In genomic region chr12:115103884-115104883, GRCh38 we compare ENCODE assay signal across 1 cellular context.
A peak's percentile ranks its signal among the peaks of the same experiment; 100 is the strongest.
TF ChIP-seq lines count a peak whose summit lies in the region.

No MANE protein-coding gene starts in this region.

TF ChIP-seq in K562, 482 proteins besides CTCF, POLR2A, EP300 and RAD21 (continued from another document and continues in another):
- TF ChIP-seq, protein P1, sequence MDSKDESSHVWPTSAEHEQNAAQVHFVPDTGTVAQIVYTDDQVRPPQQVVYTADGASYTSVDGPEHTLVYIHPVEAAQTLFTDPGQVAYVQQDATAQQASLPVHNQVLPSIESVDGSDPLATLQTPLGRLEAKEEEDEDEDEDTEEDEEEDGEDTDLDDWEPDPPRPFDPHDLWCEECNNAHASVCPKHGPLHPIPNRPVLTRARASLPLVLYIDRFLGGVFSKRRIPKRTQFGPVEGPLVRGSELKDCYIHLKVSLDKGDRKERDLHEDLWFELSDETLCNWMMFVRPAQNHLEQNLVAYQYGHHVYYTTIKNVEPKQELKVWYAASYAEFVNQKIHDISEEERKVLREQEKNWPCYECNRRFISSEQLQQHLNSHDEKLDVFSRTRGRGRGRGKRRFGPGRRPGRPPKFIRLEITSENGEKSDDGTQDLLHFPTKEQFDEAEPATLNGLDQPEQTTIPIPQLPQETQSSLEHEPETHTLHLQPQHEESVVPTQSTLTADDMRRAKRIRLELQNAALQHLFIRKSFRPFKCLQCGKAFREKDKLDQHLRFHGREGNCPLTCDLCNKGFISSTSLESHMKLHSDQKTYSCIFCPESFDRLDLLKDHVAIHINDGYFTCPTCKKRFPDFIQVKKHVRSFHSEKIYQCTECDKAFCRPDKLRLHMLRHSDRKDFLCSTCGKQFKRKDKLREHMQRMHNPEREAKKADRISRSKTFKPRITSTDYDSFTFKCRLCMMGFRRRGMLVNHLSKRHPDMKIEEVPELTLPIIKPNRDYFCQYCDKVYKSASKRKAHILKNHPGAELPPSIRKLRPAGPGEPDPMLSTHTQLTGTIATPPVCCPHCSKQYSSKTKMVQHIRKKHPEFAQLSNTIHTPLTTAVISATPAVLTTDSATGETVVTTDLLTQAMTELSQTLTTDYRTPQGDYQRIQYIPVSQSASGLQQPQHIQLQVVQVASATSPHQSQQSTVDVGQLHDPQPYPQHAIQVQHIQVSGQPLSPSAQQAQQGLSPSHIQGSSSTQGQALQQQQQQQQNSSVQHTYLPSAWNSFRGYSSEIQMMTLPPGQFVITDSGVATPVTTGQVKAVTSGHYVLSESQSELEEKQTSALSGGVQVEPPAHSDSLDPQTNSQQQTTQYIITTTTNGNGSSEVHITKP (IDR thresholded peaks at IDR 0.05; ENCODE audit: partially characterized antibody) = no peak
- no peak for TF ChIP-seq RNF2 (IDR thresholded peaks at IDR 0.05)
- TF ChIP-seq BACH1 (tag; IDR thresholded peaks at IDR 0.05) = peak; percentile 83
- TF ChIP-seq, protein P2, sequence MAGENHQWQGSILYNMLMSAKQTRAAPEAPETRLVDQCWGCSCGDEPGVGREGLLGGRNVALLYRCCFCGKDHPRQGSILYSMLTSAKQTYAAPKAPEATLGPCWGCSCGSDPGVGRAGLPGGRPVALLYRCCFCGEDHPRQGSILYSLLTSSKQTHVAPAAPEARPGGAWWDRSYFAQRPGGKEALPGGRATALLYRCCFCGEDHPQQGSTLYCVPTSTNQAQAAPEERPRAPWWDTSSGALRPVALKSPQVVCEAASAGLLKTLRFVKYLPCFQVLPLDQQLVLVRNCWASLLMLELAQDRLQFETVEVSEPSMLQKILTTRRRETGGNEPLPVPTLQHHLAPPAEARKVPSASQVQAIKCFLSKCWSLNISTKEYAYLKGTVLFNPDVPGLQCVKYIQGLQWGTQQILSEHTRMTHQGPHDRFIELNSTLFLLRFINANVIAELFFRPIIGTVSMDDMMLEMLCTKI (IDR thresholded peaks at IDR 0.05; ENCODE audit: partially characterized antibody) = no peak
- TF ChIP-seq, protein P3, sequence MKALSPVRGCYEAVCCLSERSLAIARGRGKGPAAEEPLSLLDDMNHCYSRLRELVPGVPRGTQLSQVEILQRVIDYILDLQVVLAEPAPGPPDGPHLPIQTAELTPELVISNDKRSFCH (CRISPR knock-in tag; IDR thresholded peaks at IDR 0.05) = no peak
- TF ChIP-seq, protein P3 (tag; IDR thresholded peaks at IDR 0.05) = no peak
- TF ChIP-seq HLTF (IDR thresholded peaks at IDR 0.05) = no peak
- TF ChIP-seq KLF6 (CRISPR knock-in tag; IDR thresholded peaks at IDR 0.05; ENCODE audit: borderline replicate concordance) = no peak
- no peak for TF ChIP-seq CAMTA2 (CRISPR knock-in tag; conservative IDR thresholded peaks at IDR 0.05)
- TF ChIP-seq RBM25 (IDR thresholded peaks at IDR 0.05; ENCODE audit: low read depth, low read length, severe bottlenecking) = no peak
- no peak for TF ChIP-seq NFE2L1 (tag; IDR thresholded peaks at IDR 0.05; ENCODE audit: borderline replicate concordance, low read depth)
- TF ChIP-seq FOS (IDR thresholded peaks at IDR 0.05; ENCODE audit: extremely low read depth, insufficient read length) = no peak
- no peak for TF ChIP-seq ZNF165 (CRISPR knock-in tag; IDR thresholded peaks at IDR 0.05; ENCODE audit: borderline replicate concordance)
- TF ChIP-seq BCOR (IDR thresholded peaks at IDR 0.05) = no peak
- no peak for TF ChIP-seq TSC22D4 (tag; IDR thresholded peaks at IDR 0.05)
- TF ChIP-seq HDAC3 (IDR thresholded peaks at IDR 0.05; ENCODE audit: borderline replicate concordance, partially characterized antibody) = no peak
- TF ChIP-seq ZNF644 (tag; IDR thresholded peaks at IDR 0.05; ENCODE audit: low read depth) = no peak
- no peak for TF ChIP-seq KAT8 (IDR thresholded peaks at IDR 0.05; ENCODE audit: low read depth)
- TF ChIP-seq, protein P4, sequence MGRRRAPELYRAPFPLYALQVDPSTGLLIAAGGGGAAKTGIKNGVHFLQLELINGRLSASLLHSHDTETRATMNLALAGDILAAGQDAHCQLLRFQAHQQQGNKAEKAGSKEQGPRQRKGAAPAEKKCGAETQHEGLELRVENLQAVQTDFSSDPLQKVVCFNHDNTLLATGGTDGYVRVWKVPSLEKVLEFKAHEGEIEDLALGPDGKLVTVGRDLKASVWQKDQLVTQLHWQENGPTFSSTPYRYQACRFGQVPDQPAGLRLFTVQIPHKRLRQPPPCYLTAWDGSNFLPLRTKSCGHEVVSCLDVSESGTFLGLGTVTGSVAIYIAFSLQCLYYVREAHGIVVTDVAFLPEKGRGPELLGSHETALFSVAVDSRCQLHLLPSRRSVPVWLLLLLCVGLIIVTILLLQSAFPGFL (CRISPR knock-in tag; IDR thresholded peaks at IDR 0.05) = no peak
- no peak for TF ChIP-seq DNMT1 (IDR thresholded peaks at IDR 0.05)
- TF ChIP-seq SMARCC2 (IDR thresholded peaks at IDR 0.05; ENCODE audit: low read depth) = no peak
- TF ChIP-seq ZNF263 (CRISPR knock-in tag; IDR thresholded peaks at IDR 0.05; ENCODE audit: borderline replicate concordance) = no peak
- no peak for TF ChIP-seq ZNF23 (CRISPR knock-in tag; IDR thresholded peaks at IDR 0.05)
- TF ChIP-seq FOXM1 (IDR thresholded peaks at IDR 0.05; ENCODE audit: low read depth) = no peak
- no peak for TF ChIP-seq FOXM1 (CRISPR knock-in tag; IDR thresholded peaks at IDR 0.05; ENCODE audit: low read depth)
- no peak for TF ChIP-seq MTA3 (IDR thresholded peaks at IDR 0.05; ENCODE audit: borderline replicate concordance)
- TF ChIP-seq ZNF395 (CRISPR knock-in tag; IDR thresholded peaks at IDR 0.05) = peak; percentile 67
- no peak for TF ChIP-seq ZNF79 (CRISPR knock-in tag; IDR thresholded peaks at IDR 0.05; ENCODE audit: low read depth)
- no peak for TF ChIP-seq XRCC3 (IDR thresholded peaks at IDR 0.05)
- no peak for TF ChIP-seq ATF2 (CRISPR knock-in tag; IDR thresholded peaks at IDR 0.05)
- peak; percentile 81 for TF ChIP-seq ZKSCAN8 (CRISPR knock-in tag; IDR thresholded peaks at IDR 0.05)
- TF ChIP-seq CHD1 (IDR thresholded peaks at IDR 0.05; ENCODE audit: low read length) = no peak
- TF ChIP-seq FIP1L1 (IDR thresholded peaks at IDR 0.05; ENCODE audit: low read depth, low read length, poor library complexity, severe bottlenecking) = no peak
- TF ChIP-seq PTBP1 (IDR thresholded peaks at IDR 0.05; ENCODE audit: low read depth, low read length) = no peak
- no peak for TF ChIP-seq FUS (optimal IDR thresholded peaks at IDR 0.05; ENCODE audit: low read depth, low read length)
- no peak; the same call in 1 of the 2 replicates for TF ChIP-seq TOE1 (IDR thresholded peaks at IDR 0.05; ENCODE audit: borderline replicate concordance)
- TF ChIP-seq TOE1 (CRISPR knock-in tag; IDR thresholded peaks at IDR 0.05; ENCODE audit: borderline replicate concordance, low read depth) = no peak
- TF ChIP-seq, protein P5, sequence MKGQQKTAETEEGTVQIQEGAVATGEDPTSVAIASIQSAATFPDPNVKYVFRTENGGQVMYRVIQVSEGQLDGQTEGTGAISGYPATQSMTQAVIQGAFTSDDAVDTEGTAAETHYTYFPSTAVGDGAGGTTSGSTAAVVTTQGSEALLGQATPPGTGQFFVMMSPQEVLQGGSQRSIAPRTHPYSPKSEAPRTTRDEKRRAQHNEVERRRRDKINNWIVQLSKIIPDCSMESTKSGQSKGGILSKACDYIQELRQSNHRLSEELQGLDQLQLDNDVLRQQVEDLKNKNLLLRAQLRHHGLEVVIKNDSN (CRISPR knock-in tag; IDR thresholded peaks at IDR 0.05) = no peak
- TF ChIP-seq TFE3 (CRISPR knock-in tag; IDR thresholded peaks at IDR 0.05) = peak; percentile 95
- TF ChIP-seq, protein P6, sequence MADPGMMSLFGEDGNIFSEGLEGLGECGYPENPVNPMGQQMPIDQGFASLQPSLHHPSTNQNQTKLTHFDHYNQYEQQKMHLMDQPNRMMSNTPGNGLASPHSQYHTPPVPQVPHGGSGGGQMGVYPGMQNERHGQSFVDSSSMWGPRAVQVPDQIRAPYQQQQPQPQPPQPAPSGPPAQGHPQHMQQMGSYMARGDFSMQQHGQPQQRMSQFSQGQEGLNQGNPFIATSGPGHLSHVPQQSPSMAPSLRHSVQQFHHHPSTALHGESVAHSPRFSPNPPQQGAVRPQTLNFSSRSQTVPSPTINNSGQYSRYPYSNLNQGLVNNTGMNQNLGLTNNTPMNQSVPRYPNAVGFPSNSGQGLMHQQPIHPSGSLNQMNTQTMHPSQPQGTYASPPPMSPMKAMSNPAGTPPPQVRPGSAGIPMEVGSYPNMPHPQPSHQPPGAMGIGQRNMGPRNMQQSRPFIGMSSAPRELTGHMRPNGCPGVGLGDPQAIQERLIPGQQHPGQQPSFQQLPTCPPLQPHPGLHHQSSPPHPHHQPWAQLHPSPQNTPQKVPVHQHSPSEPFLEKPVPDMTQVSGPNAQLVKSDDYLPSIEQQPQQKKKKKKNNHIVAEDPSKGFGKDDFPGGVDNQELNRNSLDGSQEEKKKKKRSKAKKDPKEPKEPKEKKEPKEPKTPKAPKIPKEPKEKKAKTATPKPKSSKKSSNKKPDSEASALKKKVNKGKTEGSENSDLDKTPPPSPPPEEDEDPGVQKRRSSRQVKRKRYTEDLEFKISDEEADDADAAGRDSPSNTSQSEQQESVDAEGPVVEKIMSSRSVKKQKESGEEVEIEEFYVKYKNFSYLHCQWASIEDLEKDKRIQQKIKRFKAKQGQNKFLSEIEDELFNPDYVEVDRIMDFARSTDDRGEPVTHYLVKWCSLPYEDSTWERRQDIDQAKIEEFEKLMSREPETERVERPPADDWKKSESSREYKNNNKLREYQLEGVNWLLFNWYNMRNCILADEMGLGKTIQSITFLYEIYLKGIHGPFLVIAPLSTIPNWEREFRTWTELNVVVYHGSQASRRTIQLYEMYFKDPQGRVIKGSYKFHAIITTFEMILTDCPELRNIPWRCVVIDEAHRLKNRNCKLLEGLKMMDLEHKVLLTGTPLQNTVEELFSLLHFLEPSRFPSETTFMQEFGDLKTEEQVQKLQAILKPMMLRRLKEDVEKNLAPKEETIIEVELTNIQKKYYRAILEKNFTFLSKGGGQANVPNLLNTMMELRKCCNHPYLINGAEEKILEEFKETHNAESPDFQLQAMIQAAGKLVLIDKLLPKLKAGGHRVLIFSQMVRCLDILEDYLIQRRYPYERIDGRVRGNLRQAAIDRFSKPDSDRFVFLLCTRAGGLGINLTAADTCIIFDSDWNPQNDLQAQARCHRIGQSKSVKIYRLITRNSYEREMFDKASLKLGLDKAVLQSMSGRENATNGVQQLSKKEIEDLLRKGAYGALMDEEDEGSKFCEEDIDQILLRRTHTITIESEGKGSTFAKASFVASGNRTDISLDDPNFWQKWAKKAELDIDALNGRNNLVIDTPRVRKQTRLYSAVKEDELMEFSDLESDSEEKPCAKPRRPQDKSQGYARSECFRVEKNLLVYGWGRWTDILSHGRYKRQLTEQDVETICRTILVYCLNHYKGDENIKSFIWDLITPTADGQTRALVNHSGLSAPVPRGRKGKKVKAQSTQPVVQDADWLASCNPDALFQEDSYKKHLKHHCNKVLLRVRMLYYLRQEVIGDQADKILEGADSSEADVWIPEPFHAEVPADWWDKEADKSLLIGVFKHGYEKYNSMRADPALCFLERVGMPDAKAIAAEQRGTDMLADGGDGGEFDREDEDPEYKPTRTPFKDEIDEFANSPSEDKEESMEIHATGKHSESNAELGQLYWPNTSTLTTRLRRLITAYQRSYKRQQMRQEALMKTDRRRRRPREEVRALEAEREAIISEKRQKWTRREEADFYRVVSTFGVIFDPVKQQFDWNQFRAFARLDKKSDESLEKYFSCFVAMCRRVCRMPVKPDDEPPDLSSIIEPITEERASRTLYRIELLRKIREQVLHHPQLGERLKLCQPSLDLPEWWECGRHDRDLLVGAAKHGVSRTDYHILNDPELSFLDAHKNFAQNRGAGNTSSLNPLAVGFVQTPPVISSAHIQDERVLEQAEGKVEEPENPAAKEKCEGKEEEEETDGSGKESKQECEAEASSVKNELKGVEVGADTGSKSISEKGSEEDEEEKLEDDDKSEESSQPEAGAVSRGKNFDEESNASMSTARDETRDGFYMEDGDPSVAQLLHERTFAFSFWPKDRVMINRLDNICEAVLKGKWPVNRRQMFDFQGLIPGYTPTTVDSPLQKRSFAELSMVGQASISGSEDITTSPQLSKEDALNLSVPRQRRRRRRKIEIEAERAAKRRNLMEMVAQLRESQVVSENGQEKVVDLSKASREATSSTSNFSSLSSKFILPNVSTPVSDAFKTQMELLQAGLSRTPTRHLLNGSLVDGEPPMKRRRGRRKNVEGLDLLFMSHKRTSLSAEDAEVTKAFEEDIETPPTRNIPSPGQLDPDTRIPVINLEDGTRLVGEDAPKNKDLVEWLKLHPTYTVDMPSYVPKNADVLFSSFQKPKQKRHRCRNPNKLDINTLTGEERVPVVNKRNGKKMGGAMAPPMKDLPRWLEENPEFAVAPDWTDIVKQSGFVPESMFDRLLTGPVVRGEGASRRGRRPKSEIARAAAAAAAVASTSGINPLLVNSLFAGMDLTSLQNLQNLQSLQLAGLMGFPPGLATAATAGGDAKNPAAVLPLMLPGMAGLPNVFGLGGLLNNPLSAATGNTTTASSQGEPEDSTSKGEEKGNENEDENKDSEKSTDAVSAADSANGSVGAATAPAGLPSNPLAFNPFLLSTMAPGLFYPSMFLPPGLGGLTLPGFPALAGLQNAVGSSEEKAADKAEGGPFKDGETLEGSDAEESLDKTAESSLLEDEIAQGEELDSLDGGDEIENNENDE (IDR thresholded peaks at IDR 0.05; ENCODE audit: low read depth, low read length) = no peak
